ENCODE assay signal across 13 cellular contexts in the genomic region with DNA sequence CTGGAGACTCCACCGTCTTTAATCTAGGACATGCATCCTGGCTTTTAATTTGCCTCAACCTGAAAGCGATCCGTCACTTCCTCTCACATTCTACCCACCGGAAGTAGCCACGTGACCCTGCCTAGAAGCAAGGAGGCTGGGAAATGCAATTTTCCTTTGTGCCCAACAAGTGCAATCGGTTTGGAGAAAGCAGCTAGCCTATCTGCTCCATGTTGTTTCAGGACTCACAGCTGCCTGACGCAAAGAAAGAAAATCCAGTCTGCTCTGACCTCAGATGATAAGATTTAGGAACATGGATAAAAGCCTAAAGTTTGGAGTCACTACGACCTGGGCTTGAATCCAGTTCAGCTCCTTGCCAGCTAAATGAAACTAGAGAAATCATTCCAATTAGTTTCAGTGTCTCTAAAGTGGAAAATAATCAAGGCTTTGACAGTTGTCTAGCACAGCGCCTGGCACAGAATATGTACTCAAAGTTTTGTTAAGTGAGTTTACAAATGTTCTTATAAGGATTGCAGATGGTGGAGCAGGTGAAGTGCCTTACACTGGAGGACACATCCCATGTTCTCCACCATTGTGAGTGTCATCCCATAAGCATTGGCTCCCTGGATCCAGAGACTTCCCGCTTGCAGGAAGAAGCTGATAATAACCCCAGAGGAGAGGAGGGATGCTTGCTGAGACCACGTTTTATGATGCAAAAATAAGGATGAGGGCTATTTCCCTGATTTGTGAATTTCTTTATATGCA.
A peak's percentile ranks its signal among the peaks of the same experiment; 100 is the strongest.
DNase-seq lines count a peak whose midpoint lies in the region; ATAC-seq and TF ChIP-seq lines count a peak whose summit lies in the region.
"Had no signal": no experiment of that assay in that cellular context is flagged by ENCODE, and none has a peak within 500 bp of the region (broad histone marks: within the 10 kb centered on the region; RNA-seq: fewer than 3 reads in every experiment).

No MANE protein-coding gene starts in this region.

- no peaks in the 10 kb centered on the region for H3K9me3 ChIP-seq in H9 (ENCODE audit: control insufficient read depth, low read depth, low read length)
- H3K9me3 ChIP-seq in left ventricle myocardium inferior (replicated peaks) = no peaks in the 10 kb centered on the region
- H3K9me3 ChIP-seq in skeletal muscle tissue (ENCODE audit: control insufficient read depth in 3 of 3, low read length in 3 of 3) = no peaks in the 10 kb centered on the region

- intact Hi-C loops in left ventricle myocardium inferior (cut with micrococcal nuclease) = no loop called here

- H3K4ac ChIP-seq in H9 (ENCODE audit: low read depth, low read length) (no peak overlapping the region), mesendoderm (ENCODE audit: low read depth, low read length) (no peak overlapping the region)

- H3K4me1 Mint-ChIP-seq in H9 = peaks cover 3 to 12% of the 10 kb centered on the region in 2 experiments

- H3K56ac ChIP-seq in H9 (ENCODE audit: insufficient read length, low read depth, low read length) (no peak overlapping the region), mesendoderm (ENCODE audit: low read length) (no peak overlapping the region)

- H3T11ph ChIP-seq in H9 (ENCODE audit: low read length) = no peak overlapping the region

- no peaks in the 10 kb centered on the region for H3K36me3 Mint-ChIP-seq in H9 (ENCODE audit: insufficient read depth in 1 of 3, low read depth in 3 of 3)

- H3K18ac ChIP-seq in H9 (ENCODE audit: insufficient read length, low read depth, low read length) (no peak overlapping the region), mesendoderm (ENCODE audit: low read length) (no peak overlapping the region)

- no peaks in the 10 kb centered on the region for H3K23me2 ChIP-seq in H9 (ENCODE audit: insufficient read length, low read depth, low read length, poor library complexity, severe bottlenecking)

- H3K36me3 ChIP-seq in left ventricle myocardium inferior = no peaks in the 10 kb centered on the region
- no peaks in the 10 kb centered on the region for H3K36me3 ChIP-seq in skeletal muscle tissue (ENCODE audit: control insufficient read depth in 3 of 3, insufficient read depth in 3 of 3, low read length in 3 of 3)
- no peaks in the 10 kb centered on the region for H3K36me3 ChIP-seq in mesendoderm (ENCODE audit: control insufficient read depth, insufficient read depth, low read length)

- H4K91ac ChIP-seq in H9 (ENCODE audit: insufficient read length, low read depth, low read length) = no peak overlapping the region

- WGBS in H9 (ENCODE audit: extremely low coverage, insufficient read length, low lambda C conversion rate) = no CpG with 5 or more reads among the region's 11 CpGs
- WGBS in mesendoderm (ENCODE audit: extremely low coverage, insufficient coverage, low lambda C conversion rate) = no CpG with 5 or more reads among the region's 11 CpGs

- no peaks in the 10 kb centered on the region for H3K79me2 ChIP-seq in H9 (ENCODE audit: insufficient read depth, low read length)
- no peaks in the 10 kb centered on the region for H3K79me2 ChIP-seq in mesendoderm (ENCODE audit: control insufficient read depth, insufficient read depth, low read length)

- no peak overlapping the region for H2BK20ac ChIP-seq in H9 (ENCODE audit: low read depth, low read length, poor library complexity, severe bottlenecking)

- H3K27ac ChIP-seq in H9 (ENCODE audit: insufficient read length, low read depth, low read length) (no peak overlapping the region), left ventricle myocardium inferior (replicated peaks) (peak overlapping the region; percentile 81), skeletal muscle tissue (ENCODE audit: low read depth, low read length) (peak overlapping the region; percentile 16), mesendoderm (ENCODE audit: low read depth, low read length) (no peak overlapping the region)

- H3K9ac ChIP-seq in H9 (ENCODE audit: extremely low read depth, insufficient read length, low read length) (no peak overlapping the region), skeletal muscle tissue (ENCODE audit: low read depth in 1 of 3, low read length in 3 of 3) (no peak overlapping the region), mesendoderm (ENCODE audit: low read length) (no peak overlapping the region)

- CTCF ChIA-PET in GM10248 (lab: Yijun Ruan, JAX) = no interaction called here

- no peak overlapping the region for H4K8ac ChIP-seq in H9 (replicated peaks; ENCODE audit: insufficient read length, low read depth, low read length)
- no peak overlapping the region for H4K8ac ChIP-seq in mesendoderm (ENCODE audit: low read depth, low read length)

- H3K27me3 Mint-ChIP-seq in H9 (ENCODE audit: low read depth) = peaks cover 15% of the 10 kb centered on the region
- H3K27me3 Mint-ChIP-seq: activated CD4-positive, alpha-beta T cell treated with anti-CD3 and anti-CD28 coated beads, Interleukin-2, amount 10 ng/mL, durations not matched to agents 7 days and 5 days had no signal

- no peaks in the 10 kb centered on the region for H3K9me3 Mint-ChIP-seq in H9

- H2BK15ac ChIP-seq in H9 (ENCODE audit: low read depth, low read length) (no peak overlapping the region), mesendoderm (replicated peaks; ENCODE audit: low read depth) (no peak overlapping the region)

- H2BK120ac ChIP-seq in H9 (ENCODE audit: low read depth, low read length, poor library complexity, severe bottlenecking) (no peak overlapping the region), mesendoderm (ENCODE audit: low read depth, low read length) (no peak overlapping the region)

- H3K4me2 ChIP-seq in H9 (ENCODE audit: insufficient read depth, insufficient read length, low read length) = no peak overlapping the region
- no peak overlapping the region for H3K4me2 ChIP-seq in mesendoderm (ENCODE audit: low read length)

- H2AK5ac ChIP-seq in H9 (ENCODE audit: insufficient read length, low read length) (no peak overlapping the region), mesendoderm (ENCODE audit: low read length) (no peak overlapping the region)

- TF ChIP-seq CTCF in H9 (conservative IDR thresholded peaks at IDR 0.05) (no peak), left ventricle myocardium inferior (IDR thresholded peaks at IDR 0.05; ENCODE audit: borderline replicate concordance) (no peak), GM10248 (IDR thresholded peaks at IDR 0.05; ENCODE audit: control extremely low read depth, extremely low read depth, low read depth, missing control alignments) (no peak)

- no peak overlapping the region for H3K4me3 Mint-ChIP-seq in H9
- H3K4me3 Mint-ChIP-seq: activated CD4-positive, alpha-beta T cell treated with anti-CD3 and anti-CD28 coated beads, Interleukin-2, amount 10 ng/mL, durations not matched to agents 7 days and 5 days had no signal

- H3K79me1 ChIP-seq in H9 (ENCODE audit: insufficient read depth, low read depth, low read length, poor library complexity, severe bottlenecking) = no peaks in the 10 kb centered on the region
- no peaks in the 10 kb centered on the region for H3K79me1 ChIP-seq in mesendoderm (ENCODE audit: low read length)

- peak overlapping the region in 2 of 3 experiments; percentile 41 to 52; a peak in 4 of 7 replicates for H3K27ac Mint-ChIP-seq in H9
- H3K27ac Mint-ChIP-seq: activated CD4-positive, alpha-beta T cell treated with anti-CD3 and anti-CD28 coated beads, Interleukin-2, amount 10 ng/mL, durations not matched to agents 7 days and 5 days had no signal

- no peak overlapping the region for H3K14ac ChIP-seq in H9 (ENCODE audit: insufficient read depth, low read length)

- H3K23ac ChIP-seq in H9 (ENCODE audit: insufficient read length, low read depth, low read length) = no peak overlapping the region
- H3K23ac ChIP-seq in mesendoderm (ENCODE audit: low read length) = no peak overlapping the region

- no peaks in the 10 kb centered on the region for H4K20me1 ChIP-seq in H9 (ENCODE audit: control insufficient read depth, insufficient read depth, insufficient read length)

- no peak overlapping the region for H2AFZ ChIP-seq in H9 (ENCODE audit: low read length)

- POLR2A ChIA-PET in GM10248 (lab: Yijun Ruan, JAX) = no interaction called here

- H4K5ac ChIP-seq in H9 (ENCODE audit: insufficient read length, low read depth, low read length) = no peak overlapping the region
- H4K5ac ChIP-seq in mesendoderm (ENCODE audit: low read length) = no peak overlapping the region

- H2BK12ac ChIP-seq in H9 (ENCODE audit: insufficient read length, low read depth, low read length) = no peak overlapping the region

- no peak overlapping the region for H2BK5ac ChIP-seq in H9 (ENCODE audit: insufficient read length, low read length)
- H2BK5ac ChIP-seq in mesendoderm (ENCODE audit: low read length) = no peak overlapping the region

- DNase-seq in H9 = no peak
- DNase-seq in amniotic epithelial cell (ENCODE audit: low read depth) = peak; percentile 77
- no peak for DNase-seq in left ventricle myocardium inferior
- DNase-seq in mesendoderm = no peak
- DNase-seq in GM10248 (ENCODE audit: extremely low spot score) = no peak
- no peak for DNase-seq in glomerular visceral epithelial cell (ENCODE audit: extremely low spot score)
- DNase-seq: activated CD4-positive, alpha-beta T cell treated with anti-CD3 and anti-CD28 coated beads, Interleukin-2, amount 10 ng/mL, durations not matched to agents 7 days and 5 days; glutamatergic neuron; posterior cingulate gyrus; stimulated activated CD4-positive, alpha-beta T cell treated with anti-CD3 and anti-CD28 coated beads, Interleukin-2, amount 100 ng/mL, for 48 hours had no signal

- H3K4me1 ChIP-seq in H9 (ENCODE audit: insufficient read depth, low read length) (peaks cover 2% of the 10 kb centered on the region; the same call in 1 of the 2 replicates), left ventricle myocardium inferior (peaks cover 12% of the 10 kb centered on the region), skeletal muscle tissue (ENCODE audit: control insufficient read depth in 3 of 3, insufficient read depth in 3 of 3, low read length in 3 of 3) (peaks cover 0 to 14% (median 3%) of the 10 kb centered on the region in 3 donors), mesendoderm (ENCODE audit: control insufficient read depth, low read depth, low read length) (no peaks in the 10 kb centered on the region)

- H3K27me3 ChIP-seq in H9 (ENCODE audit: insufficient read depth, low read length) (no peaks in the 10 kb centered on the region), left ventricle myocardium inferior (ENCODE audit: low read depth) (peaks cover 48% of the 10 kb centered on the region), skeletal muscle tissue (ENCODE audit: control insufficient read depth in 3 of 3, insufficient read depth in 3 of 3, low read length in 3 of 3) (peaks cover 0 to 17% (median 0%) of the 10 kb centered on the region in 3 donors), mesendoderm (ENCODE audit: insufficient read depth, low read length, poor library complexity) (no peaks in the 10 kb centered on the region)

- H3K4me3 ChIP-seq in left ventricle myocardium inferior (peak overlapping the region; percentile 24), skeletal muscle tissue (ENCODE audit: low read length in 3 of 3) (peak overlapping the region in 2 of 3 donors; percentile 19 to 23), mesendoderm (ENCODE audit: low read length) (no peak overlapping the region)
- H3K4me3 ChIP-seq: lung had no signal

- ATAC-seq in HG03196 (IDR thresholded peaks at IDR 0.05; ENCODE audit: unreplicated experiment) = no peak

Comparison
In these comparisons a context has a peak if more than half of its experiments do, and no peak if none do; other contexts are left out.
1. H3K27ac ChIP-seq: peak in left ventricle myocardium inferior (single experiment) and skeletal muscle tissue (single experiment); none in H9 (single experiment) and mesendoderm (single experiment).